27 cellular contexts compared by ENCODE assay signal in the genomic region with DNA sequence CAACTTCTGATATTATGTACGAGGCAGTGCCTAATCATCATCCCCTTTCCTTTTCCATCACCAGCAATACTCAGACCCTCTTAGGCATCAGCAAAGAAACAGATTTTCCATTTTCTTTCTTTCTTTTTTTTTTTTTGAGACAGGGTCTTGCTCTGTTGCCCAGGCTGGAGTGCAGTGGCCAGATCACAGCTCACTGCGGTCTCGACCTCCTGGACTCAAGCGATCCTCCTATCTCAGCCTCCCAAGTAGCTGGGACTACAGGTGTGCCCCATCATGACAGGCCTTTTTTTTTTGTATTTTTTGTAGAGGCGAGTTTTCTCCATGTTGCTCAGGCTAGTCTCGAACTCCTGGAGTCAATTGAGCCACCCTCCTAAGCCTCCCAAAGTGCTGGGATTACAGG.
"Had no signal": no experiment of that assay in that cellular context is flagged by ENCODE, and none has a peak within 500 bp of the region (broad histone marks: within the 10 kb centered on the region; RNA-seq: fewer than 3 reads in every experiment).

No MANE protein-coding gene starts in this region.

- H3K9ac ChIP-seq: neural progenitor cell, parathyroid adenoma had no signal

- H3K4me2 ChIP-seq: neural progenitor cell, smooth muscle cell had no signal

- H3K4me1 ChIP-seq: neural progenitor cell, psoas muscle, tibial artery, transverse colon, upper lobe of right lung, uterus had no signal

- H3K27ac ChIP-seq: neural progenitor cell, ovary, parathyroid adenoma, psoas muscle, skin epidermis, spleen, suprapubic skin, testis, tibial artery, transverse colon, upper lobe of right lung, uterus had no signal

- H3K9me3 ChIP-seq: ovary, psoas muscle, spleen, suprapubic skin, testis, tibial artery, transverse colon, upper lobe of right lung, uterus had no signal

- H3K36me3 ChIP-seq: neural progenitor cell, ovary, spleen, suprapubic skin, tibial artery, transverse colon, upper lobe of right lung, uterus had no signal

- H3K27me3 ChIP-seq: ovary, spleen, suprapubic skin, testis, tibial artery, transverse colon, upper lobe of right lung, uterus had no signal

- H2AFZ ChIP-seq: neural progenitor cell, parathyroid adenoma had no signal

- DNase-seq: naive thymus-derived CD4-positive, alpha-beta T cell; natural killer cell; occipital lobe; ovary; posterior cingulate gyrus; psoas muscle; right cardiac atrium; spleen; stimulated activated CD4-positive, alpha-beta T cell treated with anti-CD3 and anti-CD28 coated beads, Interleukin-12 subunit alpha, Interleukin-12 subunit beta, amount 100 ng/mL, for 4 hours; stimulated activated CD4-positive, alpha-beta T cell treated with anti-CD3 and anti-CD28 coated beads, Interleukin-1b, Interleukin-23, amount 100 ng/mL, for 48 hours; stimulated activated CD4-positive, alpha-beta T cell treated with anti-CD3 and anti-CD28 coated beads, Interleukin-4, amount 100 ng/mL, for 1 hour; stimulated activated CD4-positive, alpha-beta T cell treated with anti-CD3 and anti-CD28 coated beads, Interleukin-4, amount 100 ng/mL, for 4 hours; stimulated activated CD8-positive, alpha-beta memory T cell treated with anti-CD3 and anti-CD28 coated beads, Interleukin-4, amount 100 ng/mL, for 48 hours; stimulated activated naive CD4-positive, alpha-beta T cell; substantia nigra; testis; tibial artery; transverse colon; upper lobe of right lung; uterus had no signal

- ATAC-seq: naive thymus-derived CD4-positive, alpha-beta T cell; natural killer cell; psoas muscle; right cardiac atrium; sciatic nerve; stimulated activated memory B cell treated with anti-CD40 and anti-IgM and Interleukin-4, amounts not matched to agents 10 μg/mL and 1 μg/mL and 100 μg/mL, for 72 hours; upper lobe of right lung had no signal

- H3K4me3 ChIP-seq: neural progenitor cell, ovary, psoas muscle, skin epidermis, smooth muscle cell, spleen, suprapubic skin, testis, tibial artery, transverse colon, upper lobe of right lung, uterus had no signal
